2 cellular contexts compared by ENCODE assay signal in the genomic region with DNA sequence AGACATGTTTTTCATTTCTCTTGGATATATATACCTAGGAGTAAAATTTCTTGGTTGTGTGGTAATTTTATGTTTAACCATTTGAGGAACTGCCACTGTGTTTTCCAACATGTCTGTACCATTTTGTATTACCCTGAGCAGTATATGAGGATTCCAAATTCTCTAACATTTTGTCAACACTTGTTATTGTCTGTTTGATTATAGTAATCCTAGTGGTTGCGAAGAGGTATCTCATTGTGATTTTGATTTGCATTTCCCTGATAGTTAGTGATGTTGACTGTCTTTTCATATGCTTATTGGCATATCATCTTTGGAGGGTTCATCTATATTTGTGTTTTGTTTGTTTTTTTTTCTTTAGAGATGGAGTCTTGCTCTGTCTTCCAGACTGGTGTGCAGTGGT.
TF ChIP-seq lines count a peak whose summit lies in the region.

No MANE protein-coding gene starts in this region.

TF ChIP-seq in HepG2, 621 proteins besides CTCF, POLR2A, EP300 and RAD21:
- TF ChIP-seq ZNF7 (CRISPR knock-in tag; IDR thresholded peaks at IDR 0.05): peak; percentile 75
- no peak for TF ChIP-seq CCAR2 (optimal IDR thresholded peaks at IDR 0.05; ENCODE audit: low read depth, low read length)
- no peak for TF ChIP-seq TBL1XR1 (IDR thresholded peaks at IDR 0.05; ENCODE audit: borderline replicate concordance, low read length, partially characterized antibody)

TF ChIP-seq in endothelial cell of umbilical vein, 7 proteins besides CTCF, POLR2A, EP300 and RAD21:
- TF ChIP-seq, protein P1, sequence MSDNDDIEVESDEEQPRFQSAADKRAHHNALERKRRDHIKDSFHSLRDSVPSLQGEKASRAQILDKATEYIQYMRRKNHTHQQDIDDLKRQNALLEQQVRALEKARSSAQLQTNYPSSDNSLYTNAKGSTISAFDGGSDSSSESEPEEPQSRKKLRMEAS (IDR thresholded peaks at IDR 0.05; ENCODE audit: insufficient read depth, insufficient read length): no peak
- TF ChIP-seq POLR2AphosphoS5 (IDR thresholded peaks at IDR 0.05; ENCODE audit: insufficient read depth, low read depth, low read length): no peak
- no peak for TF ChIP-seq MYC (IDR thresholded peaks at IDR 0.05; ENCODE audit: low read depth, low read length)
- TF ChIP-seq JUN (IDR thresholded peaks at IDR 0.05; ENCODE audit: borderline replicate concordance, insufficient read depth, insufficient read length, low read depth): no peak
TF ChIP-seq in endothelial cell of umbilical vein: peak in this region for 0.
